ENCODE assay signal across 9 cellular contexts in the genomic region with DNA sequence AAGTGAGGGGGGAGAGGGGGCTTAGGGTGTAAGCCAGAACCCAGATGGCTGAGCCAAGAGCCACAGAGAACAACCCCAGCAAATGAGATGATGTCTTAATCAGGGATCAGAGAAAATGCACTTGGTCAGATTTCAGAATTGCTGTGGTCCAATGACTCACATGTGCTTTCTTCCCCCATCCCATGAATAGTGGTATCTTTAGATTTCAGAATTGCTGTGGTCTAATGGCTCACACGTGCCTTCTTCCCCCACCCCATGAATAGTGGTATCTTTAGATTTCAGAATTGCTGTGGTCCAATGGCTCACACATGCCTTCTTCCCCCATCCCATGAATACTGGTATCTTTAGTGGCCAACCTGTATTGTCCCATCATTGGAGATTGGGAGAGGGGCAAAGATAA. TPM values are rescaled to one million over a fixed set of nuclear protein-coding genes. Genes with fewer than 3 reads are reported as not detected.
"Had no signal": no experiment of that assay in that cellular context is flagged by ENCODE, and none has a peak within 500 bp of the region (broad histone marks: within the 10 kb centered on the region; RNA-seq: fewer than 3 reads in every experiment).

No MANE protein-coding gene starts in this region.

- ATAC-seq: HCT116 had no signal

- H3K9ac ChIP-seq: GM23248 had no signal

- H3K4me1 ChIP-seq: HAP-1 had no signal

- DNase-seq: GM23248, GOT3, H7, HFFc6, IMR-90 had no signal

- H3K36me3 ChIP-seq: HAP-1 had no signal

- H3K27ac ChIP-seq: GM23248, HL-60 had no signal

- H3K9me3 ChIP-seq: HAP-1 had no signal

- H3K4me3 ChIP-seq: GM23248, HAP-1 had no signal

- H2AFZ ChIP-seq: GM23248 had no signal

RNA-seq across cellular contexts. Expression of a gene that starts 59.9 kb away (rescaled TPM):
- total RNA-seq: H4 had no signal
